8 cellular contexts compared by ENCODE assay signal in the genomic region with DNA sequence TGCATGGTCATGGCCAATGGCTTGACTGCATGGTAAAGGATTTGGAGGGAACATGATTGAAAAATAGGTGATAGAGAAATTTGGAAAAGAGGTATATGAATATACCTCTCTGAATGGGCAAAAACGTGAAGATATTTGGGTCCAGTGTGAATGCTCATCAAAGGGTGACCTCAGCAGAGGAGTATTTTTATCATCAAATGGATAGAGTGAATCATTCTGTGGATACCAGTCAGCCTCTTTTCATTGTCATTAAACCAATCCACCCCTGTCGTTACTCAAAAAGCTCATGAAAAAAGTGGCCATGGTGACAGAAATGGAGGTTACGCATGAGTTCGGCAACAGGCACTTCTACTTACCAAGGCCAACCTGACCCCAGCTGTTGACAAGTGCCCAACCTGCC.
"Had no signal": no experiment of that assay in that cellular context is flagged by ENCODE, and none has a peak within 500 bp of the region (broad histone marks: within the 10 kb centered on the region; RNA-seq: fewer than 3 reads in every experiment).

No MANE protein-coding gene starts in this region.

- DNase-seq: GDM1, GF-D8 had no signal

- FAIRE-seq: G401.6, GM12878, GM12891, GM12892, GM18507, GM19239 had no signal

- ATAC-seq: GM12878 had no signal

- H3K4me3 ChIP-seq: GM12878 had no signal
